In the genomic region with DNA sequence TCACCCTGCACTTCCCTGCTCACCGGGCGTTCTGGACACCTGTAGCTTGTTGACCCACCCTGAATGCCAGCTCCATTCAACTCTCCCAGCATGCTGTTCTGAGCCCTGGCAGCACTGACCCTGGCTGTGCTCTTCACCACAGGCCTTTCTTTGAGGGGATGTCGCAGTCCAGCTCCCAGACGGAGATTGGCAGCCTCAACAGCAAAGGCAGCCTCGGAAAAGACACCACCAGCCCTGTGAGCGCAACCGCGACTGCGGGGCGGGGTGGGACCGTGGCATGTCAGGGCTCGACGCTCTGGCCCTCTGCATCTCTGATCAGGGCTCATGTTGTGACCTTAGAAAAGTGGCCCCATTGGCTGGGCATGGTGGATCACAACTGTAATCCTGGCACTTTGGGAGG, we compare ENCODE assay signal across 19 cellular contexts. TPM values are rescaled to one million over a fixed set of nuclear protein-coding genes. Genes with fewer than 3 reads are reported as not detected.
DNase-seq lines count a peak whose midpoint lies in the region; ATAC-seq and TF ChIP-seq lines count a peak whose summit lies in the region.
"Had no signal": no experiment of that assay in that cellular context is flagged by ENCODE, and none has a peak within 500 bp of the region (broad histone marks: within the 10 kb centered on the region; RNA-seq: fewer than 3 reads in every experiment).

No MANE protein-coding gene starts in this region.

- no peaks in the 10 kb centered on the region for H3K9me3 ChIP-seq in left ventricle myocardium inferior (replicated peaks)
- H3K9me3 ChIP-seq in T-helper 17 cell (ENCODE audit: control insufficient read depth, low read length, poor library complexity, severe bottlenecking), result no peaks in the 10 kb centered on the region
- no peaks in the 10 kb centered on the region for H3K9me3 ChIP-seq in endodermal cell (ENCODE audit: control insufficient read depth, low read length)
- no peaks in the 10 kb centered on the region for H3K9me3 ChIP-seq in tibial artery
- H3K9me3 ChIP-seq: Caco-2, HAP-1, ovary had no signal

- H3K4me1 Mint-ChIP-seq in T-helper 17 cell (peaks cover 16% of the 10 kb centered on the region), endodermal cell (peaks cover 2% of the 10 kb centered on the region)

- H3K27me3 Mint-ChIP-seq in T-helper 17 cell (no peaks in the 10 kb centered on the region), endodermal cell (ENCODE audit: insufficient read depth) (no peaks in the 10 kb centered on the region)

- DNase-seq in Right ventricle myocardium superior, result peak; percentile 23
- DNase-seq in left ventricle myocardium inferior, result no peak
- no peak for DNase-seq in T-helper 17 cell
- DNase-seq in endodermal cell, result peak; percentile 26
- peak; percentile 10 to 50 for DNase-seq in tibial artery
- no peak for DNase-seq in UCSD-AML1 (lab: John Stamatoyannopoulos, UW; ENCODE audit: unreplicated experiment)
- DNase-seq in NCI-H1694 (lab: John Stamatoyannopoulos, UW), result no peak
- DNase-seq in cerebellar nuclear complex (lab: John Stamatoyannopoulos, UW), result no peak
- DNase-seq: activated CD8-positive, alpha-beta memory T cell treated with anti-CD3 and anti-CD28 coated beads, Interleukin-2, amount 50 U/mL, for 4 hours; effector CD8-positive, alpha-beta T cell; glutamatergic neuron; left ventricle myocardium superior; NCI-H1092 treated with DMSO at 0.1 percent for 48 hours; NCI-H2081 treated with DMSO at 0.1 percent for 48 hours; substantia nigra had no signal

- H3K36me3 Mint-ChIP-seq in T-helper 17 cell (ENCODE audit: low read depth), result peaks cover 4% of the 10 kb centered on the region
- H3K36me3 Mint-ChIP-seq in endodermal cell (ENCODE audit: low read depth), result peaks cover 39% of the 10 kb centered on the region

- H3K9ac ChIP-seq in endodermal cell (ENCODE audit: extremely low read depth, low read length, poor library complexity, severe bottlenecking), result no peak overlapping the region

- WGBS in endodermal cell (ENCODE audit: insufficient coverage in 1 of 2, insufficient read length in 1 of 2), 2 experiments, result 88 to 95% methylated on average over 13 of the region's 13 CpGs

- TF ChIP-seq CTCF in left ventricle myocardium inferior (IDR thresholded peaks at IDR 0.05; ENCODE audit: borderline replicate concordance) (no peak), endodermal cell (conservative IDR thresholded peaks at IDR 0.05) (no peak), tibial artery (IDR thresholded peaks at IDR 0.05) (no peak)

- intact Hi-C loops in Right ventricle myocardium superior (cut with DNase I) (no loop called here), left ventricle myocardium inferior (cut with micrococcal nuclease) (no loop called here), tibial artery (cut with DNase I; ENCODE audit: low total_unique reads) (no loop called here)

- H3K4me3 Mint-ChIP-seq in T-helper 17 cell (no peak overlapping the region), endodermal cell (no peak overlapping the region)

- H3K27ac Mint-ChIP-seq in T-helper 17 cell (peak overlapping the region; percentile 96), endodermal cell (no peak overlapping the region)

- no peak overlapping the region for H3K27ac ChIP-seq in left ventricle myocardium inferior (replicated peaks)
- H3K27ac ChIP-seq in endodermal cell (ENCODE audit: low read depth, low read length), result no peak overlapping the region
- no peak overlapping the region for H3K27ac ChIP-seq in tibial artery
- H3K27ac ChIP-seq: ovary had no signal

- H3K36me3 ChIP-seq in left ventricle myocardium inferior (peaks cover 58% of the 10 kb centered on the region), endodermal cell (ENCODE audit: control insufficient read depth, insufficient read depth, low read length) (peaks cover 73% of the 10 kb centered on the region), tibial artery (peaks cover 34 to 81% (median 46%) of the 10 kb centered on the region in 3 donors)
- H3K36me3 ChIP-seq: HAP-1, ovary had no signal

- ATAC-seq in Right ventricle myocardium superior (ENCODE audit: poor library complexity) (no peak), T-helper 17 cell (no peak)
- ATAC-seq: activated CD4-positive, CD25-positive, alpha-beta regulatory T cell treated with anti-CD3 and anti-CD28 coated beads, Interleukin-2, amount 50 U/mL, for 24 hours; left ventricle myocardium superior had no signal

- no peaks in the 10 kb centered on the region for H3K27me3 ChIP-seq in left ventricle myocardium inferior (ENCODE audit: low read depth)
- no peaks in the 10 kb centered on the region for H3K27me3 ChIP-seq in endodermal cell (ENCODE audit: control insufficient read depth, insufficient read depth, low read length, poor library complexity, severe bottlenecking)
- H3K27me3 ChIP-seq in tibial artery, result no peaks in the 10 kb centered on the region
- H3K27me3 ChIP-seq: ovary had no signal

- no peaks in the 10 kb centered on the region for H3K9me3 Mint-ChIP-seq in endodermal cell

- no peak overlapping the region for H3K4me3 ChIP-seq in left ventricle myocardium inferior
- no peak overlapping the region for H3K4me3 ChIP-seq in endodermal cell (ENCODE audit: low read length)
- no peak overlapping the region for H3K4me3 ChIP-seq in tibial artery
- H3K4me3 ChIP-seq: HAP-1, ovary had no signal

- no peaks in the 10 kb centered on the region for H3K4me1 ChIP-seq in left ventricle myocardium inferior
- H3K4me1 ChIP-seq in endodermal cell (ENCODE audit: control insufficient read depth, insufficient read depth, low read length), result no peaks in the 10 kb centered on the region
- H3K4me1 ChIP-seq in tibial artery, result peaks cover 0 to 4% (median 0%) of the 10 kb centered on the region in 4 donors
- H3K4me1 ChIP-seq: HAP-1 had no signal

RNA-seq across cellular contexts. Expression of a gene that starts 36.5 kb away (rescaled TPM):
- total RNA-seq in Right ventricle myocardium superior (30.7 TPM), left ventricle myocardium inferior (34.1 TPM), T-helper 17 cell (10 to 100 TPM; 55.1 to 58.3 TPM), endodermal cell (10 to 100 TPM; 52.0 to 69.2 TPM)
- polyA plus RNA-seq in endodermal cell (2013, experiment 1 of 2), result 51.3 TPM
- polyA plus RNA-seq in endodermal cell (2013, experiment 2 of 2), result 38.8 TPM

RNA-seq across cellular contexts. Expression of a gene that starts 47.4 kb away (rescaled TPM):
- total RNA-seq in Right ventricle myocardium superior (114 TPM), left ventricle myocardium inferior (116 TPM), T-helper 17 cell (10 to 100 TPM; 72.8 to 89.1 TPM), endodermal cell (100 to 1,000 TPM; 122 to 126 TPM)
- polyA plus RNA-seq in endodermal cell (2013, experiment 1 of 2), result 110 TPM
- 101 TPM for polyA plus RNA-seq in endodermal cell (2013, experiment 2 of 2)

RNA-seq across cellular contexts. Expression of a gene that starts 57.0 kb away (rescaled TPM):
- total RNA-seq in Right ventricle myocardium superior (not detected), left ventricle myocardium inferior (not detected), T-helper 17 cell (10 to 100 TPM in 1 of 2 donors, 1 to 10 TPM in 1; 9.0 to 14.4 TPM), endodermal cell (1 to 10 TPM; 3.5 to 3.8 TPM)
- 74.4 TPM for polyA plus RNA-seq in endodermal cell (2013, experiment 1 of 2)
- polyA plus RNA-seq in endodermal cell (2013, experiment 2 of 2), result 67.1 TPM
- total RNA-seq: left ventricle myocardium superior had no signal

Comparison
In these comparisons a context has a peak if more than half of its experiments do, and no peak if none do; other contexts are left out.
1. DNase-seq: peak in Right ventricle myocardium superior (single experiment), endodermal cell (single experiment) and tibial artery (2 of 2); none in left ventricle myocardium inferior (single experiment), T-helper 17 cell (0 of 3), UCSD-AML1 (single experiment), NCI-H1694 (single experiment) and cerebellar nuclear complex (0 of 2).